ENCODE assay signal across 19 cellular contexts in the genomic region with DNA sequence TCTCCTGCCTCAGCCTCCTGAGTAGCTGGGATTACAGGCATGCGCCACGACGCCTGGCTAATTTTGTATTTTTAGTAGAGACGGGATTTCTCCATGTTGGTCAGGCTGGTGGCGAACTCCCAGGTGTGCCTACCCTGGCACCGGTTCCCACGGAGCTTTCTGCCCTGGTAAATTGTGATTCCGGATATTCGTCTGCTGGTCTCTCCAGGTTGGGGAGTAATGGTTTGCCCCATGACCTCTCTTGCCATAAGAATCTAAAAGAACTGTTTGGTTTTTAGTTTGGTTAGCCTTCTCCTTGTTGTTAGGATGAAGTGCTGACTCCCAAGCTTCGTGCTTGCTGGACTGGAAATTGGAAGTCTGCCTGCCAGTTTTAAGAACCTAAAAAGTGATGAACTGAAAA.
DNase-seq lines count a peak whose midpoint lies in the region; ATAC-seq and TF ChIP-seq lines count a peak whose summit lies in the region.
"Had no signal": no experiment of that assay in that cellular context is flagged by ENCODE, and none has a peak within 500 bp of the region (broad histone marks: within the 10 kb centered on the region; RNA-seq: fewer than 3 reads in every experiment).

No MANE protein-coding gene starts in this region.

- H3K27ac ChIP-seq in BLaER1 (peak overlapping the region; percentile 87), SU-DHL-6 (ENCODE audit: low read depth, low read length) (0 out of 2 replicates have a peak overlapping the region, but pooled peaks have one; percentile 47), smooth muscle cell (ENCODE audit: low read depth) (no peak overlapping the region)
- no peak overlapping the region for H3K27ac ChIP-seq in CD8-positive, alpha-beta T cell (ENCODE audit: low read depth, low read length)
- H3K27ac ChIP-seq: colonic mucosa had no signal

- peak overlapping the region; percentile 53; the same call in 1 of the 2 replicates for H3K9ac ChIP-seq in BLaER1
- H3K9ac ChIP-seq in SU-DHL-6 (ENCODE audit: low read length), result 0 out of 2 replicates have a peak overlapping the region, but pooled peaks have one; percentile 23
- no peak overlapping the region for H3K9ac ChIP-seq in smooth muscle cell (ENCODE audit: low read depth)

- TF ChIP-seq CTCF in CD8-positive, alpha-beta T cell (IDR thresholded peaks at IDR 0.05), result no peak
- TF ChIP-seq CTCF in SU-DHL-6 (IDR thresholded peaks at IDR 0.05; ENCODE audit: insufficient read depth, low read length, poor library complexity, severe bottlenecking), result no peak
- no peak for TF ChIP-seq CTCF in smooth muscle cell (IDR thresholded peaks at IDR 0.05; ENCODE audit: borderline replicate concordance, insufficient read depth, poor library complexity, severe bottlenecking)

- H3K4me1 Mint-ChIP-seq in CD8-positive, alpha-beta T cell (ENCODE audit: low read depth), result peaks cover 68% of the 10 kb centered on the region
- H3K4me1 Mint-ChIP-seq in immature natural killer cell, result peaks cover 64 to 68% of the 10 kb centered on the region in 2 donors

- H3K79me2 ChIP-seq in SU-DHL-6 (ENCODE audit: insufficient read depth, low read length), result no peaks in the 10 kb centered on the region
- no peaks in the 10 kb centered on the region for H3K79me2 ChIP-seq in smooth muscle cell (ENCODE audit: low read depth)

- no peaks in the 10 kb centered on the region for H3K9me2 ChIP-seq in SU-DHL-6 (replicated peaks; ENCODE audit: insufficient read depth, low read length)

- intact Hi-C loops in CD8-positive, alpha-beta T cell (cut with DNase I, micrococcal nuclease), result loop anchor here in 1 of 2 experiments (2.0 kb wide), 1 partner anchor 20 kb away; no protein-coding TSS in a partner anchor

- no peaks in the 10 kb centered on the region; the same call in 1 of the 2 replicates for H3F3A ChIP-seq in SU-DHL-6 (ENCODE audit: insufficient read depth)
- no peaks in the 10 kb centered on the region for H3F3A ChIP-seq in smooth muscle cell (ENCODE audit: low read depth)

- H3K27me3 ChIP-seq in BLaER1 (no peaks in the 10 kb centered on the region), SU-DHL-6 (ENCODE audit: low read length) (no peaks in the 10 kb centered on the region), smooth muscle cell (ENCODE audit: low read depth) (no peaks in the 10 kb centered on the region)
- H3K27me3 ChIP-seq in CD8-positive, alpha-beta T cell (ENCODE audit: insufficient read depth, low read length), result no peaks in the 10 kb centered on the region
- H3K27me3 ChIP-seq: colonic mucosa, left lung had no signal

- peaks cover 2% of the 10 kb centered on the region for H3K36me3 Mint-ChIP-seq in CD8-positive, alpha-beta T cell
- no peaks in the 10 kb centered on the region for H3K36me3 Mint-ChIP-seq in immature natural killer cell

- CTCF ChIA-PET in CD8-positive, alpha-beta T cell (lab: Charles Lee), result interaction anchor here (0.7 to 2.5 kb wide), 3 partner anchors 25 to 126 kb away, joined by 3 to 13 read pairs (median 3); no protein-coding TSS in a partner anchor

- H3K4me2 ChIP-seq in BLaER1, result peak overlapping the region; percentile 82
- H3K4me2 ChIP-seq in SU-DHL-6 (ENCODE audit: low read depth, low read length, poor library complexity, severe bottlenecking), result peak overlapping the region; percentile 57
- no peak overlapping the region for H3K4me2 ChIP-seq in smooth muscle cell

- no peak for ATAC-seq in CD8-positive, alpha-beta T cell
- no peak for ATAC-seq in HG02571 (IDR thresholded peaks at IDR 0.05; ENCODE audit: unreplicated experiment)

- H3K36me3 ChIP-seq in BLaER1 (no peaks in the 10 kb centered on the region), SU-DHL-6 (ENCODE audit: low read length) (no peaks in the 10 kb centered on the region), smooth muscle cell (ENCODE audit: low read depth) (no peaks in the 10 kb centered on the region)
- H3K36me3 ChIP-seq in CD8-positive, alpha-beta T cell (ENCODE audit: insufficient read depth, low read length), result no peaks in the 10 kb centered on the region
- H3K36me3 ChIP-seq: colonic mucosa, left lung had no signal

- no peak for DNase-seq in CD8-positive, alpha-beta T cell
- no peak for DNase-seq in immature natural killer cell
- DNase-seq in stimulated activated CD4-positive, alpha-beta T cell treated with anti-CD3 and anti-CD28 coated beads, Interleukin-15, amount 100 ng/mL, for 24 hours, result no peak
- no peak for DNase-seq in iPS-NIHi11 (ENCODE audit: low spot score)
- DNase-seq in smooth muscle cell (lab: John Stamatoyannopoulos, UW; ENCODE audit: unreplicated experiment), result no peak
- DNase-seq: activated CD4-positive, CD25-positive, alpha-beta regulatory T cell; Calu3; colonic mucosa; left lung; NCI-H1436 treated with DMSO at 0.1 percent for 48 hours; NCI-H524 treated with DMSO at 0.1 percent for 48 hours; nucleus accumbens; retina; SHP77; stimulated activated naive CD4-positive, alpha-beta T cell treated with Interleukin-2 at 50 U/mL for 16 hours had no signal

- peak overlapping the region; percentile 49; the same call in 1 of the 2 replicates for H3K4me3 ChIP-seq in BLaER1
- no peak overlapping the region for H3K4me3 ChIP-seq in CD8-positive, alpha-beta T cell (ENCODE audit: low read depth, low read length)
- H3K4me3 ChIP-seq in SU-DHL-6 (ENCODE audit: insufficient read depth, low read length, poor library complexity, severe bottlenecking), result no peak overlapping the region
- no peak overlapping the region for H3K4me3 ChIP-seq in smooth muscle cell
- H3K4me3 ChIP-seq: colonic mucosa, left lung had no signal

- H3K4me1 ChIP-seq in BLaER1 (peaks cover 50% of the 10 kb centered on the region), smooth muscle cell (ENCODE audit: low read depth) (peaks cover 17% of the 10 kb centered on the region)
- H3K4me1 ChIP-seq in CD8-positive, alpha-beta T cell (ENCODE audit: insufficient read depth, low read length), result peaks cover 70% of the 10 kb centered on the region
- H3K4me1 ChIP-seq: colonic mucosa had no signal

- peak overlapping the region; percentile 72 for H3K4me3 Mint-ChIP-seq in CD8-positive, alpha-beta T cell
- peak overlapping the region; percentile 55 to 82 (median 77) for H3K4me3 Mint-ChIP-seq in immature natural killer cell

- H3K9me3 ChIP-seq in BLaER1, result peaks cover 15% of the 10 kb centered on the region
- no peaks in the 10 kb centered on the region for H3K9me3 ChIP-seq in CD8-positive, alpha-beta T cell (ENCODE audit: low read length)
- H3K9me3 ChIP-seq in SU-DHL-6 (ENCODE audit: insufficient read depth, low read length), result no peaks in the 10 kb centered on the region
- H3K9me3 ChIP-seq in smooth muscle cell (replicated peaks; ENCODE audit: low read depth), result no peaks in the 10 kb centered on the region
- H3K9me3 ChIP-seq: colonic mucosa, left lung had no signal

- POLR2A ChIA-PET in CD8-positive, alpha-beta T cell (lab: Charles Lee), result interaction anchor here (0.5 to 1.7 kb wide), 5 partner anchors 9 to 256 kb away, joined by 3 to 4 read pairs (median 3); no protein-coding TSS in a partner anchor

- peak overlapping the region; percentile 84 for H3K27ac Mint-ChIP-seq in CD8-positive, alpha-beta T cell
- peak overlapping the region in 4 of 6 donors; percentile 62 to 92 (median 81) for H3K27ac Mint-ChIP-seq in immature natural killer cell

- H4K20me1 ChIP-seq in BLaER1, result no peaks in the 10 kb centered on the region
- no peaks in the 10 kb centered on the region for H4K20me1 ChIP-seq in SU-DHL-6 (ENCODE audit: low read depth, low read length)
- no peaks in the 10 kb centered on the region for H4K20me1 ChIP-seq in smooth muscle cell (ENCODE audit: low read depth)

- H3K27me3 Mint-ChIP-seq in CD8-positive, alpha-beta T cell (ENCODE audit: low read depth), result no peaks in the 10 kb centered on the region
- peaks cover 0 to 12% (median 6%) of the 10 kb centered on the region in 3 donors for H3K27me3 Mint-ChIP-seq in immature natural killer cell (ENCODE audit: low read depth in 3 of 3)

- H2AFZ ChIP-seq in SU-DHL-6 (ENCODE audit: low read depth, low read length, severe bottlenecking) (no peak overlapping the region), smooth muscle cell (ENCODE audit: low read depth) (no peak overlapping the region)

- H3K9me3 Mint-ChIP-seq in CD8-positive, alpha-beta T cell, result no peaks in the 10 kb centered on the region
- no peaks in the 10 kb centered on the region for H3K9me3 Mint-ChIP-seq in immature natural killer cell
- H3K9me3 Mint-ChIP-seq: T-helper 1 cell treated with Interleukin-12 subunit alpha and Interleukin-12 subunit beta and Interleukin-4 antibody, amounts not matched to agents 30 μg/mL and 1 μg/mL, for 36 hours had no signal

- WGBS in smooth muscle cell (ENCODE audit: low lambda C conversion rate), result 97% methylated on average over 10 of the region's 10 CpGs

Comparison
In these comparisons a context has a peak if more than half of its experiments do, and no peak if none do; other contexts are left out.
1. H3K27ac ChIP-seq: peak in BLaER1 (single experiment) and SU-DHL-6 (single experiment); none in CD8-positive, alpha-beta T cell (single experiment) and smooth muscle cell (single experiment).